Comparison of ENCODE assay signal across 9 cellular contexts in the genomic region with DNA sequence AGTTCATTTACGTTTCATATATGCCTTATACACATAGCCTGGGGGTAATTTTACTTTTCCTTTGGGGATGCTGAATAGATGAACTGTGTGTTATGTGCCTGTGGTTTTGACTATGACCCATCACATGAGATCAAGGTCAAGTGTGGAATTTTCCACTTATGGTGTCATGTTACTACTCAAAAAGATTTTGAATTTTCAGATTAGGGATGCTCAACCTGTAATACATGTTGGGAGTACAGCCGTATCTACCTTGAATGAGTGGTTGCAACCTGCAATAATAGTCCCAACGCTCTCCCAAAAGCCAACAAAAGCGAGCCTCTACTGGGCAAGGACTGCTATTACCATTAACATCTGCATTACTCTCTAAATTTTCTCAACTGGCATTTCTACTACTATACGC.
DNase-seq lines count a peak whose midpoint lies in the region; ATAC-seq, FAIRE-seq and TF ChIP-seq lines count a peak whose summit lies in the region.
"Had no signal": no experiment of that assay in that cellular context is flagged by ENCODE, and none has a peak within 500 bp of the region (broad histone marks: within the 10 kb centered on the region; RNA-seq: fewer than 3 reads in every experiment).

No MANE protein-coding gene starts in this region.

- peaks cover 4 to 9% of the 10 kb centered on the region in 2 donors for H3K36me3 ChIP-seq in kidney (ENCODE audit: control insufficient read depth in 1 of 2, insufficient read depth in 2 of 2, low read length in 2 of 2)
- H3K36me3 ChIP-seq in HAP-1 (replicated peaks) = peaks cover 67% of the 10 kb centered on the region

- DNase-seq in ACHN = peak; percentile 11
- no peak for DNase-seq in WTC11 (ENCODE audit: low spot score)
- no peak for DNase-seq in kidney
- no peak for DNase-seq in HAP-1 (ENCODE audit: low spot score in 2 of 2)
- no peak for DNase-seq in MV-4-11 (lab: John Stamatoyannopoulos, UW)

- no peak overlapping the region for H3K9ac ChIP-seq in kidney (ENCODE audit: low read length in 2 of 2)

- H3K36me3 Mint-ChIP-seq in WTC11 = peaks cover 55% of the 10 kb centered on the region

- peaks cover 11 to 21% of the 10 kb centered on the region in 2 donors for H3K4me1 ChIP-seq in kidney (ENCODE audit: control insufficient read depth in 1 of 2, insufficient read depth in 1 of 2, low read depth in 1 of 2, low read length in 2 of 2)
- H3K4me1 ChIP-seq in HAP-1 = no peaks in the 10 kb centered on the region

- intact Hi-C loops in kidney (cut with DNase I) = no loop called here

- in situ Hi-C loops in ACHN (cut with HindIII; ENCODE audit: low pct_ligation_motif_present, low pct_unique_long_range_greater_than_20kb, low sequenced_read_pairs) (no loop called here), HAP-1 (cut with MboI; ENCODE audit: low sequenced_read_pairs) (no loop called here)

- FAIRE-seq in kidney (lab: Jason Lieb, UNC) = no peak
- FAIRE-seq: TTC549 had no signal

- H3K27ac ChIP-seq in kidney (ENCODE audit: low read depth in 2 of 2, low read length in 2 of 2) = peak overlapping the region; percentile 18 to 51

- H3K4me3 Mint-ChIP-seq in WTC11 = no peak overlapping the region

- TF ChIP-seq CTCF in GM12872 (IDR thresholded peaks at IDR 0.05; ENCODE audit: insufficient read depth, low read depth, low read length) (peak; percentile 24; the same call in 1 of the 3 replicates), WTC11 (IDR thresholded peaks at IDR 0.05) (no peak), kidney (IDR thresholded peaks at IDR 0.05; ENCODE audit: borderline replicate concordance, extremely low read depth, insufficient read depth) (no peak)

- H3K9me3 Mint-ChIP-seq in WTC11 = no peaks in the 10 kb centered on the region

- CTCF ChIA-PET in WTC11 (lab: Charles Lee) = interaction anchor here (0.6 kb wide), 1 partner anchor 1661 kb away, joined by 6 read pairs; no protein-coding TSS in a partner anchor

- POLR2A ChIA-PET in WTC11 (lab: Charles Lee) = no interaction called here

- H3K4me3 ChIP-seq in kidney (ENCODE audit: low read length in 2 of 2) (no peak overlapping the region), HAP-1 (no peak overlapping the region)

- H3K27me3 Mint-ChIP-seq in WTC11 (ENCODE audit: low read depth) = no peaks in the 10 kb centered on the region

- H3K9me3 ChIP-seq in kidney (ENCODE audit: control insufficient read depth in 1 of 2, low read length in 2 of 2) (no peaks in the 10 kb centered on the region), HAP-1 (no peaks in the 10 kb centered on the region)

- no peaks in the 10 kb centered on the region for H3K27me3 ChIP-seq in HAP-1 (ENCODE audit: low read depth)

- ATAC-seq in WTC11 (peak; percentile 61), GM21515 (IDR thresholded peaks at IDR 0.05; ENCODE audit: unreplicated experiment) (no peak), HG03039 (IDR thresholded peaks at IDR 0.05; ENCODE audit: unreplicated experiment) (no peak)

- H3K27ac Mint-ChIP-seq in WTC11 = peak overlapping the region; percentile 87; the same call in 1 of the 2 replicates

- H3K4me1 Mint-ChIP-seq in WTC11 = peaks cover 11% of the 10 kb centered on the region; the same call in 1 of the 2 replicates

TF ChIP-seq in WTC11, 78 proteins besides CTCF, POLR2A, EP300 and RAD21:
- TF ChIP-seq, protein P1, sequence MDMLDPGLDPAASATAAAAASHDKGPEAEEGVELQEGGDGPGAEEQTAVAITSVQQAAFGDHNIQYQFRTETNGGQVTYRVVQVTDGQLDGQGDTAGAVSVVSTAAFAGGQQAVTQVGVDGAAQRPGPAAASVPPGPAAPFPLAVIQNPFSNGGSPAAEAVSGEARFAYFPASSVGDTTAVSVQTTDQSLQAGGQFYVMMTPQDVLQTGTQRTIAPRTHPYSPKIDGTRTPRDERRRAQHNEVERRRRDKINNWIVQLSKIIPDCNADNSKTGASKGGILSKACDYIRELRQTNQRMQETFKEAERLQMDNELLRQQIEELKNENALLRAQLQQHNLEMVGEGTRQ (CRISPR knock-in tag; IDR thresholded peaks at IDR 0.05) = no peak
- TF ChIP-seq, protein P2, sequence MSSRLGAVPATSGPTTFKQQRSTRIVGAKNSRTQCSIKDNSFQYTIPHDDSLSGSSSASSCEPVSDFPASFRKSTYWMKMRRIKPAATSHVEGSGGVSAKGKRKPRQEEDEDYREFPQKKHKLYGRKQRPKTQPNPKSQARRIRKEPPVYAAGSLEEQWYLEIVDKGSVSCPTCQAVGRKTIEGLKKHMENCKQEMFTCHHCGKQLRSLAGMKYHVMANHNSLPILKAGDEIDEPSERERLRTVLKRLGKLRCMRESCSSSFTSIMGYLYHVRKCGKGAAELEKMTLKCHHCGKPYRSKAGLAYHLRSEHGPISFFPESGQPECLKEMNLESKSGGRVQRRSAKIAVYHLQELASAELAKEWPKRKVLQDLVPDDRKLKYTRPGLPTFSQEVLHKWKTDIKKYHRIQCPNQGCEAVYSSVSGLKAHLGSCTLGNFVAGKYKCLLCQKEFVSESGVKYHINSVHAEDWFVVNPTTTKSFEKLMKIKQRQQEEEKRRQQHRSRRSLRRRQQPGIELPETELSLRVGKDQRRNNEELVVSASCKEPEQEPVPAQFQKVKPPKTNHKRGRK (CRISPR knock-in tag; IDR thresholded peaks at IDR 0.05; ENCODE audit: borderline replicate concordance) = no peak
- TF ChIP-seq, protein P3, sequence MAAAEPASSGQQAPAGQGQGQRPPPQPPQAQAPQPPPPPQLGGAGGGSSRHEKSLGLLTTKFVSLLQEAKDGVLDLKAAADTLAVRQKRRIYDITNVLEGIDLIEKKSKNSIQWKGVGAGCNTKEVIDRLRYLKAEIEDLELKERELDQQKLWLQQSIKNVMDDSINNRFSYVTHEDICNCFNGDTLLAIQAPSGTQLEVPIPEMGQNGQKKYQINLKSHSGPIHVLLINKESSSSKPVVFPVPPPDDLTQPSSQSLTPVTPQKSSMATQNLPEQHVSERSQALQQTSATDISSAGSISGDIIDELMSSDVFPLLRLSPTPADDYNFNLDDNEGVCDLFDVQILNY (CRISPR knock-in tag; IDR thresholded peaks at IDR 0.05) = no peak
- TF ChIP-seq ESRRA (CRISPR knock-in tag; IDR thresholded peaks at IDR 0.05; ENCODE audit: borderline replicate concordance) (no peak), ZNF263 (CRISPR knock-in tag; IDR thresholded peaks at IDR 0.05; ENCODE audit: low read depth) (no peak), ZNF232 (CRISPR knock-in tag; IDR thresholded peaks at IDR 0.05) (no peak), SOX15 (CRISPR knock-in tag; IDR thresholded peaks at IDR 0.05) (no peak), ZNF671 (CRISPR knock-in tag; IDR thresholded peaks at IDR 0.05) (no peak)
- TF ChIP-seq, protein P4, sequence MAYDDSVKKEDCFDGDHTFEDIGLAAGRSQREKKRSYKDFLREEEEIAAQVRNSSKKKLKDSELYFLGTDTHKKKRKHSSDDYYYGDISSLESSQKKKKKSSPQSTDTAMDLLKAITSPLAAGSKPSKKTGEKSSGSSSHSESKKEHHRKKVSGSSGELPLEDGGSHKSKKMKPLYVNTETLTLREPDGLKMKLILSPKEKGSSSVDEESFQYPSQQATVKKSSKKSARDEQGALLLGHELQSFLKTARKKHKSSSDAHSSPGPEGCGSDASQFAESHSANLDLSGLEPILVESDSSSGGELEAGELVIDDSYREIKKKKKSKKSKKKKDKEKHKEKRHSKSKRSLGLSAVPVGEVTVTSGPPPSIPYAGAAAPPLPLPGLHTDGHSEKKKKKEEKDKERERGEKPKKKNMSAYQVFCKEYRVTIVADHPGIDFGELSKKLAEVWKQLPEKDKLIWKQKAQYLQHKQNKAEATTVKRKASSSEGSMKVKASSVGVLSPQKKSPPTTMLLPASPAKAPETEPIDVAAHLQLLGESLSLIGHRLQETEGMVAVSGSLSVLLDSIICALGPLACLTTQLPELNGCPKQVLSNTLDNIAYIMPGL (CRISPR knock-in tag; IDR thresholded peaks at IDR 0.05) = no peak
- TF ChIP-seq, protein P5, sequence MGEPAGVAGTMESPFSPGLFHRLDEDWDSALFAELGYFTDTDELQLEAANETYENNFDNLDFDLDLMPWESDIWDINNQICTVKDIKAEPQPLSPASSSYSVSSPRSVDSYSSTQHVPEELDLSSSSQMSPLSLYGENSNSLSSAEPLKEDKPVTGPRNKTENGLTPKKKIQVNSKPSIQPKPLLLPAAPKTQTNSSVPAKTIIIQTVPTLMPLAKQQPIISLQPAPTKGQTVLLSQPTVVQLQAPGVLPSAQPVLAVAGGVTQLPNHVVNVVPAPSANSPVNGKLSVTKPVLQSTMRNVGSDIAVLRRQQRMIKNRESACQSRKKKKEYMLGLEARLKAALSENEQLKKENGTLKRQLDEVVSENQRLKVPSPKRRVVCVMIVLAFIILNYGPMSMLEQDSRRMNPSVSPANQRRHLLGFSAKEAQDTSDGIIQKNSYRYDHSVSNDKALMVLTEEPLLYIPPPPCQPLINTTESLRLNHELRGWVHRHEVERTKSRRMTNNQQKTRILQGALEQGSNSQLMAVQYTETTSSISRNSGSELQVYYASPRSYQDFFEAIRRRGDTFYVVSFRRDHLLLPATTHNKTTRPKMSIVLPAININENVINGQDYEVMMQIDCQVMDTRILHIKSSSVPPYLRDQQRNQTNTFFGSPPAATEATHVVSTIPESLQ (CRISPR knock-in tag; IDR thresholded peaks at IDR 0.05) = no peak
- TF ChIP-seq, protein P6, sequence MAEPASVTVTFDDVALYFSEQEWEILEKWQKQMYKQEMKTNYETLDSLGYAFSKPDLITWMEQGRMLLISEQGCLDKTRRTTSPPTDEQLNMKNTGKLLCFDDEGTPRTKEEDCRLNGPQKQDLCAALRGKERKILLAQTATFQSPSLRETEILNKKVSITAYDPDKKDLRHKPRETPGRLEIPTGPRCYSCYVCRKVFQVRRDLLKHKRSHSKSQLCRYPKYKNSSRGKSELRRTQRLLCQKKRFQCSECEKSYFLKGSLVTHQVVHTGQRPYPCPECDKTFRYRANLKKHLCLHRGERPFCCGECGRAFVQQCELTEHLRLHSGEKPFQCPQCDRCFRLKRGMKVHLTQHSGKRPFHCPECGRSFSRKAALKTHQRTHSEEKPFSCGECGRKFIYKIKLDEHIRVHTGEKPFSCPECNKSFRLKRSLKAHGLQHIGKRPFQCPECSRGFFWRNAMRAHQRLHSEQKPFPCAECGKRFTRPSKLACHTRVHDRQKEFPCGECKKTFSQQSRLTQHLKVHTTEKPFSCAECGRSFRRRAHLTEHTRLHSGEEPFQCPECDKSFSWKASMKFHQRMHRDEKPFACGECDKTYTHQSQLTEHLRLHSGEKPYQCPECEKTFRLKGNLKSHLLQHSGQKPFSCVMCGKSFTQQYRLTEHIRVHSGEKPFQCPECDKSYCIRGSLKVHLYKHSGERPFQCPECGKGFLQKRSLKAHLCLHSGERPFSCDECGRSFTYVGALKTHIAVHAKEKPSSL (CRISPR knock-in tag; conservative IDR thresholded peaks at IDR 0.05) = no peak
